Comparison of ENCODE assay signal across 18 cellular contexts in the genomic region with DNA sequence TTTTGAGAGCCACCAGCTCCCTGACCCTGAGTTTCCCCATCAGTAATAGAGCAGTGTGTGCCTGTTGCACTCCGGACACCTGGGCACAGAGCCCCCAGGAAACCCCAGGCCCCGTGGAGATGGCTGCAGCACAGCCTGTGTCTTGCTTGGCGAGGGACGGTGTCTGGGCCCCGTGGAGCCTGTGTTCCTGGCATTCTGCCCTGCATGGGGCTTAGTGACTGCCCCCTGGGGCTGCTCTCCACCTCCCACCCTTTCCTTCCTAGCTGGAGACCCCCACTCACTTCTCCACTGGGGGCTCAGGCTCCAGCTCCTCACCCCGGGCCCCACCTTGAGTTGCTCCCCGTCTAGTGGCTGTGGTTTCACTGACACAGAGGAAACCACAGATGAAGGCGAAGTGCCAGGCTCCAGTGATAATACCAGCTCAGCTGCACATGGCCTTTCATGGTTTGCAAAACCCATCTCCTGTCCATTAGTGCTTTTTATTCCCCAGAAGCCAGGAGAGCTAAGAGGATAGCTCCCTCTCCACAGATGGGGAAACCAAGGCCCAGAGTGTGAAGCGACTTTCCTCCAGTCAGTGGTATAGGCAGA. TPM values are rescaled to one million over a fixed set of nuclear protein-coding genes. Genes with fewer than 3 reads are reported as not detected.
DNase-seq lines count a peak whose midpoint lies in the region; ATAC-seq, FAIRE-seq and TF ChIP-seq lines count a peak whose summit lies in the region.
"Had no signal": no experiment of that assay in that cellular context is flagged by ENCODE, and none has a peak within 500 bp of the region (broad histone marks: within the 10 kb centered on the region; RNA-seq: fewer than 3 reads in every experiment).

No MANE protein-coding gene starts in this region.

- H3K23ac ChIP-seq in trophoblast cell (ENCODE audit: low read length) = no peak overlapping the region

- no peak overlapping the region for H3K18ac ChIP-seq in trophoblast cell (ENCODE audit: low read length)

- H3K27me3 ChIP-seq in trophoblast cell (ENCODE audit: insufficient read depth, low read length) (no peaks in the 10 kb centered on the region), upper lobe of left lung (no peaks in the 10 kb centered on the region)
- H3K27me3 ChIP-seq: right atrium auricular region had no signal

- H3K9ac ChIP-seq in kidney (ENCODE audit: low read length in 2 of 2) = no peak overlapping the region
- H3K9ac ChIP-seq in trophoblast cell (ENCODE audit: low read length) = no peak overlapping the region

- no peak overlapping the region for H4K8ac ChIP-seq in trophoblast cell (ENCODE audit: low read depth, low read length)

- DNase-seq in AG20443 (ENCODE audit: low spot score) = peak; percentile 84
- peak; percentile 67 for DNase-seq in amniotic epithelial cell (ENCODE audit: low read depth)
- peak; percentile 48 for DNase-seq in kidney
- no peak for DNase-seq in trophoblast cell
- DNase-seq in activated naive CD4-positive, alpha-beta T cell treated with anti-CD3 and anti-CD28 coated beads, Interleukin-2, amount 50 U/mL, for 16 hours = no peak
- no peak for DNase-seq in upper lobe of left lung
- DNase-seq: activated naive CD4-positive, alpha-beta T cell treated with Interleukin-2 at 50 U/mL for 16 hours; CD4-positive, CD25-positive, alpha-beta regulatory T cell; left ventricle myocardium inferior; naive thymus-derived CD8-positive, alpha-beta T cell; NCI-H187; NCI-H526 treated with DMSO at 0.1 percent for 48 hours; SJCRH30; transverse colon had no signal

- no peak overlapping the region for H2BK5ac ChIP-seq in trophoblast cell (ENCODE audit: low read depth, low read length, poor library complexity)

- no peak overlapping the region for H2AFZ ChIP-seq in trophoblast cell (ENCODE audit: insufficient read depth, low read length, poor library complexity)

- ATAC-seq in GM21390 (IDR thresholded peaks at IDR 0.05; ENCODE audit: unreplicated experiment) = no peak
- no peak for ATAC-seq in upper lobe of left lung (ENCODE audit: low FRiP score in 2 of 2)
- ATAC-seq: naive thymus-derived CD8-positive, alpha-beta T cell had no signal

- intact Hi-C loops in kidney (cut with DNase I) = no loop called here

- H3K9me3 ChIP-seq in HEK293 (ENCODE audit: control insufficient read depth, insufficient read depth, low read depth, low read length) (no peaks in the 10 kb centered on the region), kidney (ENCODE audit: control insufficient read depth in 1 of 2, low read length in 2 of 2) (no peaks in the 10 kb centered on the region), trophoblast cell (ENCODE audit: insufficient read depth, low read depth, low read length) (no peaks in the 10 kb centered on the region), upper lobe of left lung (no peaks in the 10 kb centered on the region)
- H3K9me3 ChIP-seq: left ventricle myocardium inferior, right atrium auricular region, SJCRH30, transverse colon had no signal

- H2BK120ac ChIP-seq in trophoblast cell (ENCODE audit: insufficient read depth, low read length, poor library complexity) = no peak overlapping the region

- H3K14ac ChIP-seq in trophoblast cell (ENCODE audit: low read length) = no peak overlapping the region

- FAIRE-seq in kidney (lab: Jason Lieb, UNC) = no peak

- H4K91ac ChIP-seq in trophoblast cell (ENCODE audit: low read depth, low read length) = no peak overlapping the region

- H3K79me2 ChIP-seq in trophoblast cell (ENCODE audit: control insufficient read depth, insufficient read depth, low read length, poor library complexity) = no peaks in the 10 kb centered on the region

- H3K27ac ChIP-seq in HEK293 (ENCODE audit: extremely low read depth, low read depth, low read length) (no peak overlapping the region), kidney (ENCODE audit: low read depth in 2 of 2, low read length in 2 of 2) (no peak overlapping the region), trophoblast cell (ENCODE audit: low read depth, low read length) (no peak overlapping the region), upper lobe of left lung (no peak overlapping the region)
- H3K27ac ChIP-seq: left ventricle myocardium inferior, right atrium auricular region, SJCRH30, transverse colon had no signal

- H2BK12ac ChIP-seq in trophoblast cell (ENCODE audit: low read length) = no peak overlapping the region

- no peaks in the 10 kb centered on the region for H3K4me1 ChIP-seq in HEK293 (ENCODE audit: control insufficient read depth, insufficient read depth, low read length)
- no peaks in the 10 kb centered on the region for H3K4me1 ChIP-seq in kidney (ENCODE audit: control insufficient read depth in 1 of 2, insufficient read depth in 1 of 2, low read depth in 1 of 2, low read length in 2 of 2)
- H3K4me1 ChIP-seq in trophoblast cell (ENCODE audit: control insufficient read depth in 1 of 2, insufficient read depth in 2 of 2, low read length in 2 of 2) = no peaks in the 10 kb centered on the region
- no peaks in the 10 kb centered on the region for H3K4me1 ChIP-seq in upper lobe of left lung
- H3K4me1 ChIP-seq: left ventricle myocardium inferior, SJCRH30 had no signal

- no peak overlapping the region for H3K4me2 ChIP-seq in trophoblast cell (ENCODE audit: low read length)

- no peaks in the 10 kb centered on the region for H3K79me1 ChIP-seq in trophoblast cell (ENCODE audit: low read length)

- no peak for TF ChIP-seq EP300 in upper lobe of left lung (IDR thresholded peaks at IDR 0.05)

- no peak overlapping the region for H3K4me3 ChIP-seq in HEK293 (ENCODE audit: low read depth, low read length)
- no peak overlapping the region for H3K4me3 ChIP-seq in kidney (ENCODE audit: low read length in 2 of 2)
- H3K4me3 ChIP-seq in trophoblast cell (ENCODE audit: low read depth, low read length) = no peak overlapping the region
- no peak overlapping the region for H3K4me3 ChIP-seq in upper lobe of left lung
- H3K4me3 ChIP-seq: left ventricle myocardium inferior, right atrium auricular region, SJCRH30, transverse colon had no signal

- H4K12ac ChIP-seq in trophoblast cell (ENCODE audit: low read depth, low read length) = no peak overlapping the region

- H3K36me3 ChIP-seq in HEK293 (ENCODE audit: control insufficient read depth in 2 of 2, insufficient read depth in 1 of 2, low read length in 2 of 2) = no peaks in the 10 kb centered on the region
- no peaks in the 10 kb centered on the region for H3K36me3 ChIP-seq in kidney (ENCODE audit: control insufficient read depth in 1 of 2, insufficient read depth in 2 of 2, low read length in 2 of 2)
- no peaks in the 10 kb centered on the region for H3K36me3 ChIP-seq in trophoblast cell (ENCODE audit: control insufficient read depth in 1 of 2, insufficient read depth in 2 of 2, low read length in 2 of 2)
- H3K36me3 ChIP-seq in upper lobe of left lung = no peaks in the 10 kb centered on the region
- H3K36me3 ChIP-seq: left ventricle myocardium inferior, right atrium auricular region, SJCRH30, transverse colon had no signal

- CTCF ChIA-PET in HEK293 (lab: Yijun Ruan, JAX) = interaction anchor here (0.6 kb wide), 2 partner anchors 29 to 204 kb away, joined by 3 read pairs; no protein-coding TSS in a partner anchor

- POLR2A ChIA-PET in HEK293 (lab: Yijun Ruan, JAX) = no interaction called here

- H2AK5ac ChIP-seq in trophoblast cell (ENCODE audit: low read length) = no peak overlapping the region

- no peak for TF ChIP-seq POLR2A in upper lobe of left lung (IDR thresholded peaks at IDR 0.05)

- TF ChIP-seq CTCF in HEK293 (tag by site-specific recombination; IDR thresholded peaks at IDR 0.05) (no peak), kidney (IDR thresholded peaks at IDR 0.05; ENCODE audit: borderline replicate concordance, extremely low read depth, insufficient read depth) (no peak), upper lobe of left lung (IDR thresholded peaks at IDR 0.05) (no peak)

- H3K4ac ChIP-seq in trophoblast cell (ENCODE audit: low read depth, low read length) = no peak overlapping the region

- WGBS in trophoblast cell (ENCODE audit: extremely low coverage, insufficient coverage, insufficient read length) = no CpG with 5 or more reads among the region's 9 CpGs
- WGBS in upper lobe of left lung, 2 donors = 49 to 64% methylated on average over 4 to 9 of the region's 9 CpGs

TF ChIP-seq in HEK293, 187 proteins besides CTCF, POLR2A, EP300 and RAD21 (continues in another document):
- TF ChIP-seq ZBTB11 (tag by site-specific recombination; conservative IDR thresholded peaks at IDR 0.05; ENCODE audit: low read depth) (no peak), ZNF138 (tag by site-specific recombination; IDR thresholded peaks at IDR 0.05; ENCODE audit: borderline replicate concordance) (no peak), ZNF747 (tag by site-specific recombination; IDR thresholded peaks at IDR 0.05) (no peak), KLF1 (tag by site-specific recombination; IDR thresholded peaks at IDR 0.05) (no peak)

RNA-seq across cellular contexts. Expression of gene DMRTB1, which starts 39.5 kb away (rescaled TPM):
- total RNA-seq in kidney = not detected
- polyA plus RNA-seq in kidney (ENCODE audit: insufficient read depth, low read depth, low replicate concordance) = not detected
- not detected in 2 replicates for polyA plus RNA-seq in trophoblast cell (2013)
- not detected for total RNA-seq in upper lobe of left lung
- total RNA-seq: activated CD8-positive, alpha-beta memory T cell treated with anti-CD3 and anti-CD28 coated beads for 36 hours; CD4-positive, CD25-positive, alpha-beta regulatory T cell; left ventricle myocardium inferior; naive thymus-derived CD8-positive, alpha-beta T cell; right atrium auricular region; SJCRH30; transverse colon had no signal
- polyA plus RNA-seq: CD4-positive, CD25-positive, alpha-beta regulatory T cell; naive thymus-derived CD8-positive, alpha-beta T cell had no signal

Comparison
In these comparisons a context has a peak if more than half of its experiments do, and no peak if none do; other contexts are left out.
1. DNase-seq: peak in AG20443 (single experiment), amniotic epithelial cell (single experiment) and kidney (single experiment); none in trophoblast cell (0 of 2), activated naive CD4-positive, alpha-beta T cell treated with anti-CD3 and anti-CD28 coated beads, Interleukin-2, amount 50 U/mL, for 16 hours (single experiment) and upper lobe of left lung (0 of 2).